2 cellular contexts compared by ENCODE assay signal in genomic region chr7:39952791-39953190, GRCh38.
TF ChIP-seq lines count a peak whose summit lies in the region.

No MANE protein-coding gene starts in this region.

TF ChIP-seq in A549, 52 proteins besides CTCF, POLR2A, EP300 and RAD21 (continued from another document):
- TF ChIP-seq, protein P1, sequence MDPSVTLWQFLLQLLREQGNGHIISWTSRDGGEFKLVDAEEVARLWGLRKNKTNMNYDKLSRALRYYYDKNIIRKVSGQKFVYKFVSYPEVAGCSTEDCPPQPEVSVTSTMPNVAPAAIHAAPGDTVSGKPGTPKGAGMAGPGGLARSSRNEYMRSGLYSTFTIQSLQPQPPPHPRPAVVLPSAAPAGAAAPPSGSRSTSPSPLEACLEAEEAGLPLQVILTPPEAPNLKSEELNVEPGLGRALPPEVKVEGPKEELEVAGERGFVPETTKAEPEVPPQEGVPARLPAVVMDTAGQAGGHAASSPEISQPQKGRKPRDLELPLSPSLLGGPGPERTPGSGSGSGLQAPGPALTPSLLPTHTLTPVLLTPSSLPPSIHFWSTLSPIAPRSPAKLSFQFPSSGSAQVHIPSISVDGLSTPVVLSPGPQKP (IDR thresholded peaks at IDR 0.05; ENCODE audit: low read depth, low read length), result no peak
- TF ChIP-seq, protein P2, sequence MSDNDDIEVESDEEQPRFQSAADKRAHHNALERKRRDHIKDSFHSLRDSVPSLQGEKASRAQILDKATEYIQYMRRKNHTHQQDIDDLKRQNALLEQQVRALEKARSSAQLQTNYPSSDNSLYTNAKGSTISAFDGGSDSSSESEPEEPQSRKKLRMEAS (IDR thresholded peaks at IDR 0.05), result no peak
- no peak for TF ChIP-seq SREBF2 (IDR thresholded peaks at IDR 0.05)
- no peak for TF ChIP-seq SMC3 (IDR thresholded peaks at IDR 0.05)
- no peak for TF ChIP-seq CEBPB (IDR thresholded peaks at IDR 0.05)
- no peak for TF ChIP-seq HOXB13 (CRISPR knock-in tag; IDR thresholded peaks at IDR 0.05; ENCODE audit: low read depth)
- TF ChIP-seq, protein P3, sequence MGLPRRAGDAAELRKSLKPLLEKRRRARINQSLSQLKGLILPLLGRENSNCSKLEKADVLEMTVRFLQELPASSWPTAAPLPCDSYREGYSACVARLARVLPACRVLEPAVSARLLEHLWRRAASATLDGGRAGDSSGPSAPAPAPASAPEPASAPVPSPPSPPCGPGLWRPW (IDR thresholded peaks at IDR 0.05), result no peak
- no peak for TF ChIP-seq EHMT2 (IDR thresholded peaks at IDR 0.05; ENCODE audit: low read depth)

TF ChIP-seq in K562, 482 proteins besides CTCF, POLR2A, EP300 and RAD21 (continued from another document):
- no peak for TF ChIP-seq ID3 (CRISPR knock-in tag; IDR thresholded peaks at IDR 0.05)
- no peak for TF ChIP-seq ID3 (tag; IDR thresholded peaks at IDR 0.05)
- TF ChIP-seq CEBPG (CRISPR knock-in tag; IDR thresholded peaks at IDR 0.05), result no peak
- 0 out of 4 replicates have a peak, but pooled peaks of 1 of the 2 experiments have one; percentile 38 for TF ChIP-seq CEBPG (tag; conservative IDR thresholded peaks at IDR 0.05 in 1 of 2, IDR thresholded peaks at IDR 0.05 in 1 of 2)
- TF ChIP-seq ZNF778 (CRISPR knock-in tag; IDR thresholded peaks at IDR 0.05), result no peak
- TF ChIP-seq POLR2H (tag; IDR thresholded peaks at IDR 0.05; ENCODE audit: low read depth), result peak; percentile 42; the same call in 1 of the 2 replicates
